Comparison of ENCODE assay signal across 1 cellular context in the genomic region with DNA sequence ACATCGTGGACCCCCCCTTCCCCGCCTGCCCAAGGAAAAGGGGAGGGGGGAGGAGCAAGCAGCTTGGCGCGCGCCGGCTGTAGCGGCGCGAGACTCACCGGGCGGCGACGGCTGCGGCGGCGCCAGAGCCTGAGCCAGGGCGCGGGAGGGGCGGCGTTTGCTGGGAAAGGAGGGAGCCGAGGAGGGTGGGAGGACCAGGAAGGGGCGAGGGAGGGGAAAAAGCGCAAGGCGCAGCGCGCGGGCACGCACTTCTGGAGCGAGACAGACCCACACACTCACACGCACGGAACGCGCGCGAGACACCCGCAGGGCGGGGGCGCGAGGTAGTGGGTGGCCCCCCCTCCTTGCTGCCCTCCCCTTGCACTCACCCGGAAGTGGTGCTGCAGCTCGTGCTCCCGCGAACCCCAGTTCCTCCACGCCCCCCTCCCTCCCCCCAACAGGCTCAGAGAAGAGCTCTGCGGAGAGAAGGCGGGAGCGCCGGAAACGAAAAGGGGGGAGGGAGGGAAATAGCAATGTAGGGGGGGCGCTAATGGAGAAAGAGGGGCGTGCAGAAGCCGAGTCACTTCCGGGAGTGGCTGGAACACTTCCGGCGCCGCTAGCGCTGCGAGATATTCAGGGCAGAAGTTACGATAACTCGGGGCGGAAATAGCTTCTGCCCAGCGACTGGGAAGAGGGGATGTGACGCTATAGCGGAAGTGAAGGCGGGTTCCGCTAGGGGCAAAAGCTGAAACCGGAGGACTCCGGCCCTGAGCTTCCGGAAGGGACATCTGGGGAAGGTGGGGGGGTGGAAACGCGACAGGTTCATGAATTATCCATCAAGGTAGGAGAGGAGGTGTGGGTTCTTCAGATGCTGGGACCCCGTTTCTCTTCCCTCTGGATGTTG.
TF ChIP-seq lines count a peak whose summit lies in the region.

A gene (minus strand): TSS at position 376 of the 883 bp plus-strand sequence. CDS start 9,855 bp downstream, outside the sequence.

TF ChIP-seq in K562, 482 proteins besides CTCF, POLR2A, EP300 and RAD21 (continued from another document and continues in another):
- no peak for TF ChIP-seq TOE1 (IDR thresholded peaks at IDR 0.05; ENCODE audit: borderline replicate concordance)
- TF ChIP-seq TOE1 (CRISPR knock-in tag; IDR thresholded peaks at IDR 0.05; ENCODE audit: borderline replicate concordance, low read depth): 0 out of 2 replicates have a peak, but pooled peaks have one; percentile 33
- TF ChIP-seq KLF1 (tag; IDR thresholded peaks at IDR 0.05): no peak
- TF ChIP-seq HNRNPK (IDR thresholded peaks at IDR 0.05; ENCODE audit: low read depth, low read length, poor library complexity, severe bottlenecking): peak; percentile 61
- TF ChIP-seq ZZZ3 (IDR thresholded peaks at IDR 0.05): no peak
- TF ChIP-seq, protein P1, sequence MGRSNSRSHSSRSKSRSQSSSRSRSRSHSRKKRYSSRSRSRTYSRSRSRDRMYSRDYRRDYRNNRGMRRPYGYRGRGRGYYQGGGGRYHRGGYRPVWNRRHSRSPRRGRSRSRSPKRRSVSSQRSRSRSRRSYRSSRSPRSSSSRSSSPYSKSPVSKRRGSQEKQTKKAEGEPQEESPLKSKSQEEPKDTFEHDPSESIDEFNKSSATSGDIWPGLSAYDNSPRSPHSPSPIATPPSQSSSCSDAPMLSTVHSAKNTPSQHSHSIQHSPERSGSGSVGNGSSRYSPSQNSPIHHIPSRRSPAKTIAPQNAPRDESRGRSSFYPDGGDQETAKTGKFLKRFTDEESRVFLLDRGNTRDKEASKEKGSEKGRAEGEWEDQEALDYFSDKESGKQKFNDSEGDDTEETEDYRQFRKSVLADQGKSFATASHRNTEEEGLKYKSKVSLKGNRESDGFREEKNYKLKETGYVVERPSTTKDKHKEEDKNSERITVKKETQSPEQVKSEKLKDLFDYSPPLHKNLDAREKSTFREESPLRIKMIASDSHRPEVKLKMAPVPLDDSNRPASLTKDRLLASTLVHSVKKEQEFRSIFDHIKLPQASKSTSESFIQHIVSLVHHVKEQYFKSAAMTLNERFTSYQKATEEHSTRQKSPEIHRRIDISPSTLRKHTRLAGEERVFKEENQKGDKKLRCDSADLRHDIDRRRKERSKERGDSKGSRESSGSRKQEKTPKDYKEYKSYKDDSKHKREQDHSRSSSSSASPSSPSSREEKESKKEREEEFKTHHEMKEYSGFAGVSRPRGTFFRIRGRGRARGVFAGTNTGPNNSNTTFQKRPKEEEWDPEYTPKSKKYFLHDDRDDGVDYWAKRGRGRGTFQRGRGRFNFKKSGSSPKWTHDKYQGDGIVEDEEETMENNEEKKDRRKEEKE (IDR thresholded peaks at IDR 0.05; ENCODE audit: borderline replicate concordance in 1 of 2, control insufficient read depth in 1 of 2, low read depth in 2 of 2, low read length in 1 of 2): peak in 1 of 2 experiments; percentile 83; a peak in 1 of 4 replicates
- no peak for TF ChIP-seq SREBF1 (IDR thresholded peaks at IDR 0.05; ENCODE audit: borderline replicate concordance, low read depth, low read length)
- TF ChIP-seq, protein P2, sequence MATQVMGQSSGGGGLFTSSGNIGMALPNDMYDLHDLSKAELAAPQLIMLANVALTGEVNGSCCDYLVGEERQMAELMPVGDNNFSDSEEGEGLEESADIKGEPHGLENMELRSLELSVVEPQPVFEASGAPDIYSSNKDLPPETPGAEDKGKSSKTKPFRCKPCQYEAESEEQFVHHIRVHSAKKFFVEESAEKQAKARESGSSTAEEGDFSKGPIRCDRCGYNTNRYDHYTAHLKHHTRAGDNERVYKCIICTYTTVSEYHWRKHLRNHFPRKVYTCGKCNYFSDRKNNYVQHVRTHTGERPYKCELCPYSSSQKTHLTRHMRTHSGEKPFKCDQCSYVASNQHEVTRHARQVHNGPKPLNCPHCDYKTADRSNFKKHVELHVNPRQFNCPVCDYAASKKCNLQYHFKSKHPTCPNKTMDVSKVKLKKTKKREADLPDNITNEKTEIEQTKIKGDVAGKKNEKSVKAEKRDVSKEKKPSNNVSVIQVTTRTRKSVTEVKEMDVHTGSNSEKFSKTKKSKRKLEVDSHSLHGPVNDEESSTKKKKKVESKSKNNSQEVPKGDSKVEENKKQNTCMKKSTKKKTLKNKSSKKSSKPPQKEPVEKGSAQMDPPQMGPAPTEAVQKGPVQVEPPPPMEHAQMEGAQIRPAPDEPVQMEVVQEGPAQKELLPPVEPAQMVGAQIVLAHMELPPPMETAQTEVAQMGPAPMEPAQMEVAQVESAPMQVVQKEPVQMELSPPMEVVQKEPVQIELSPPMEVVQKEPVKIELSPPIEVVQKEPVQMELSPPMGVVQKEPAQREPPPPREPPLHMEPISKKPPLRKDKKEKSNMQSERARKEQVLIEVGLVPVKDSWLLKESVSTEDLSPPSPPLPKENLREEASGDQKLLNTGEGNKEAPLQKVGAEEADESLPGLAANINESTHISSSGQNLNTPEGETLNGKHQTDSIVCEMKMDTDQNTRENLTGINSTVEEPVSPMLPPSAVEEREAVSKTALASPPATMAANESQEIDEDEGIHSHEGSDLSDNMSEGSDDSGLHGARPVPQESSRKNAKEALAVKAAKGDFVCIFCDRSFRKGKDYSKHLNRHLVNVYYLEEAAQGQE (CRISPR knock-in tag; IDR thresholded peaks at IDR 0.05; ENCODE audit: low read depth): no peak
- no peak for TF ChIP-seq TCFL5 (CRISPR knock-in tag; conservative IDR thresholded peaks at IDR 0.05)
- TF ChIP-seq, protein P3, sequence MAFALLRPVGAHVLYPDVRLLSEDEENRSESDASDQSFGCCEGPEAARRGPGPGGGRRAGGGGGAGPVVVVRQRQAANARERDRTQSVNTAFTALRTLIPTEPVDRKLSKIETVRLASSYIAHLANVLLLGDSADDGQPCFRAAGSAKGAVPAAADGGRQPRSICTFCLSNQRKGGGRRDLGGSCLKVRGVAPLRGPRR (CRISPR knock-in tag; IDR thresholded peaks at IDR 0.05): no peak
- peak; percentile 35; the same call in 1 of the 2 replicates for TF ChIP-seq FOXM1 (IDR thresholded peaks at IDR 0.05; ENCODE audit: low read depth)
- 0 out of 2 replicates have a peak, but pooled peaks have one; percentile 75 for TF ChIP-seq FOXM1 (CRISPR knock-in tag; IDR thresholded peaks at IDR 0.05; ENCODE audit: low read depth)
- no peak for TF ChIP-seq GABPB2 (CRISPR knock-in tag; conservative IDR thresholded peaks at IDR 0.05)
- no peak for TF ChIP-seq SAP30 (IDR thresholded peaks at IDR 0.05; ENCODE audit: borderline replicate concordance, insufficient read depth, low read depth, low read length, poor library complexity, severe bottlenecking)
- TF ChIP-seq HSF4 (CRISPR knock-in tag; IDR thresholded peaks at IDR 0.05; ENCODE audit: borderline replicate concordance): no peak
- TF ChIP-seq HEY1 (CRISPR knock-in tag; IDR thresholded peaks at IDR 0.05; ENCODE audit: borderline replicate concordance): no peak
- TF ChIP-seq, protein P4, sequence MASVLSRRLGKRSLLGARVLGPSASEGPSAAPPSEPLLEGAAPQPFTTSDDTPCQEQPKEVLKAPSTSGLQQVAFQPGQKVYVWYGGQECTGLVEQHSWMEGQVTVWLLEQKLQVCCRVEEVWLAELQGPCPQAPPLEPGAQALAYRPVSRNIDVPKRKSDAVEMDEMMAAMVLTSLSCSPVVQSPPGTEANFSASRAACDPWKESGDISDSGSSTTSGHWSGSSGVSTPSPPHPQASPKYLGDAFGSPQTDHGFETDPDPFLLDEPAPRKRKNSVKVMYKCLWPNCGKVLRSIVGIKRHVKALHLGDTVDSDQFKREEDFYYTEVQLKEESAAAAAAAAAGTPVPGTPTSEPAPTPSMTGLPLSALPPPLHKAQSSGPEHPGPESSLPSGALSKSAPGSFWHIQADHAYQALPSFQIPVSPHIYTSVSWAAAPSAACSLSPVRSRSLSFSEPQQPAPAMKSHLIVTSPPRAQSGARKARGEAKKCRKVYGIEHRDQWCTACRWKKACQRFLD (CRISPR knock-in tag; IDR thresholded peaks at IDR 0.05): peak; percentile 73
- TF ChIP-seq CHD2 (IDR thresholded peaks at IDR 0.05; ENCODE audit: low read depth, low read length): peak; percentile 84
- TF ChIP-seq, protein P5, sequence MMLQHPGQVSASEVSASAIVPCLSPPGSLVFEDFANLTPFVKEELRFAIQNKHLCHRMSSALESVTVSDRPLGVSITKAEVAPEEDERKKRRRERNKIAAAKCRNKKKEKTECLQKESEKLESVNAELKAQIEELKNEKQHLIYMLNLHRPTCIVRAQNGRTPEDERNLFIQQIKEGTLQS (IDR thresholded peaks at IDR 0.05): peak; percentile 55; the same call in 1 of the 2 replicates
- TF ChIP-seq, protein P5 (CRISPR knock-in tag; conservative IDR thresholded peaks at IDR 0.05): no peak
- no peak for TF ChIP-seq ZC3H11A (IDR thresholded peaks at IDR 0.05; ENCODE audit: low read depth, low read length)
- TF ChIP-seq FOS (IDR thresholded peaks at IDR 0.05; ENCODE audit: extremely low read depth, insufficient read length): no peak
- TF ChIP-seq, protein P6, sequence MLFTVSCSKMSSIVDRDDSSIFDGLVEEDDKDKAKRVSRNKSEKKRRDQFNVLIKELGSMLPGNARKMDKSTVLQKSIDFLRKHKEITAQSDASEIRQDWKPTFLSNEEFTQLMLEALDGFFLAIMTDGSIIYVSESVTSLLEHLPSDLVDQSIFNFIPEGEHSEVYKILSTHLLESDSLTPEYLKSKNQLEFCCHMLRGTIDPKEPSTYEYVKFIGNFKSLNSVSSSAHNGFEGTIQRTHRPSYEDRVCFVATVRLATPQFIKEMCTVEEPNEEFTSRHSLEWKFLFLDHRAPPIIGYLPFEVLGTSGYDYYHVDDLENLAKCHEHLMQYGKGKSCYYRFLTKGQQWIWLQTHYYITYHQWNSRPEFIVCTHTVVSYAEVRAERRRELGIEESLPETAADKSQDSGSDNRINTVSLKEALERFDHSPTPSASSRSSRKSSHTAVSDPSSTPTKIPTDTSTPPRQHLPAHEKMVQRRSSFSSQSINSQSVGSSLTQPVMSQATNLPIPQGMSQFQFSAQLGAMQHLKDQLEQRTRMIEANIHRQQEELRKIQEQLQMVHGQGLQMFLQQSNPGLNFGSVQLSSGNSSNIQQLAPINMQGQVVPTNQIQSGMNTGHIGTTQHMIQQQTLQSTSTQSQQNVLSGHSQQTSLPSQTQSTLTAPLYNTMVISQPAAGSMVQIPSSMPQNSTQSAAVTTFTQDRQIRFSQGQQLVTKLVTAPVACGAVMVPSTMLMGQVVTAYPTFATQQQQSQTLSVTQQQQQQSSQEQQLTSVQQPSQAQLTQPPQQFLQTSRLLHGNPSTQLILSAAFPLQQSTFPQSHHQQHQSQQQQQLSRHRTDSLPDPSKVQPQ (CRISPR knock-in tag; IDR thresholded peaks at IDR 0.05; ENCODE audit: borderline replicate concordance): no peak
- TF ChIP-seq DACH1 (IDR thresholded peaks at IDR 0.05; ENCODE audit: partially characterized antibody): no peak
- TF ChIP-seq SETDB1 (IDR thresholded peaks at IDR 0.05; ENCODE audit: low read length): no peak
- TF ChIP-seq NRF1 (conservative IDR thresholded peaks at IDR 0.05 in 1 of 2, IDR thresholded peaks at IDR 0.05 in 1 of 2): peak; percentile 67 to 76
- TF ChIP-seq STAG1 (CRISPR knock-in tag; IDR thresholded peaks at IDR 0.05; ENCODE audit: borderline replicate concordance): no peak; the same call in 1 of the 2 replicates
- TF ChIP-seq, protein P7, sequence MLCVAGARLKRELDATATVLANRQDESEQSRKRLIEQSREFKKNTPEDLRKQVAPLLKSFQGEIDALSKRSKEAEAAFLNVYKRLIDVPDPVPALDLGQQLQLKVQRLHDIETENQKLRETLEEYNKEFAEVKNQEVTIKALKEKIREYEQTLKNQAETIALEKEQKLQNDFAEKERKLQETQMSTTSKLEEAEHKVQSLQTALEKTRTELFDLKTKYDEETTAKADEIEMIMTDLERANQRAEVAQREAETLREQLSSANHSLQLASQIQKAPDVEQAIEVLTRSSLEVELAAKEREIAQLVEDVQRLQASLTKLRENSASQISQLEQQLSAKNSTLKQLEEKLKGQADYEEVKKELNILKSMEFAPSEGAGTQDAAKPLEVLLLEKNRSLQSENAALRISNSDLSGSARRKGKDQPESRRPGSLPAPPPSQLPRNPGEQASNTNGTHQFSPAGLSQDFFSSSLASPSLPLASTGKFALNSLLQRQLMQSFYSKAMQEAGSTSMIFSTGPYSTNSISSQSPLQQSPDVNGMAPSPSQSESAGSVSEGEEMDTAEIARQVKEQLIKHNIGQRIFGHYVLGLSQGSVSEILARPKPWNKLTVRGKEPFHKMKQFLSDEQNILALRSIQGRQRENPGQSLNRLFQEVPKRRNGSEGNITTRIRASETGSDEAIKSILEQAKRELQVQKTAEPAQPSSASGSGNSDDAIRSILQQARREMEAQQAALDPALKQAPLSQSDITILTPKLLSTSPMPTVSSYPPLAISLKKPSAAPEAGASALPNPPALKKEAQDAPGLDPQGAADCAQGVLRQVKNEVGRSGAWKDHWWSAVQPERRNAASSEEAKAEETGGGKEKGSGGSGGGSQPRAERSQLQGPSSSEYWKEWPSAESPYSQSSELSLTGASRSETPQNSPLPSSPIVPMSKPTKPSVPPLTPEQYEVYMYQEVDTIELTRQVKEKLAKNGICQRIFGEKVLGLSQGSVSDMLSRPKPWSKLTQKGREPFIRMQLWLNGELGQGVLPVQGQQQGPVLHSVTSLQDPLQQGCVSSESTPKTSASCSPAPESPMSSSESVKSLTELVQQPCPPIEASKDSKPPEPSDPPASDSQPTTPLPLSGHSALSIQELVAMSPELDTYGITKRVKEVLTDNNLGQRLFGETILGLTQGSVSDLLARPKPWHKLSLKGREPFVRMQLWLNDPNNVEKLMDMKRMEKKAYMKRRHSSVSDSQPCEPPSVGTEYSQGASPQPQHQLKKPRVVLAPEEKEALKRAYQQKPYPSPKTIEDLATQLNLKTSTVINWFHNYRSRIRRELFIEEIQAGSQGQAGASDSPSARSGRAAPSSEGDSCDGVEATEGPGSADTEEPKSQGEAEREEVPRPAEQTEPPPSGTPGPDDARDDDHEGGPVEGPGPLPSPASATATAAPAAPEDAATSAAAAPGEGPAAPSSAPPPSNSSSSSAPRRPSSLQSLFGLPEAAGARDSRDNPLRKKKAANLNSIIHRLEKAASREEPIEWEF (CRISPR knock-in tag; IDR thresholded peaks at IDR 0.05): no peak
- no peak for TF ChIP-seq ZNF57 (CRISPR knock-in tag; IDR thresholded peaks at IDR 0.05)
- no peak for TF ChIP-seq ZNF140 (CRISPR knock-in tag; IDR thresholded peaks at IDR 0.05)
- TF ChIP-seq, protein P8, sequence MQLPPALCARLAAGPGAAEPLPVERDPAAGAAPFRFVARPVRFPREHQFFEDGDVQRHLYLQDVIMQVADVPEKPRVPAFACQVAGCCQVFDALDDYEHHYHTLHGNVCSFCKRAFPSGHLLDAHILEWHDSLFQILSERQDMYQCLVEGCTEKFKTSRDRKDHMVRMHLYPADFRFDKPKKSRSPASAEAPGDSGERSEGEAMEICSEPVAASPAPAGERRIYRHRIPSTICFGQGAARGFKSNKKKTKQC (CRISPR knock-in tag; IDR thresholded peaks at IDR 0.05): no peak
- TF ChIP-seq HCFC1 (IDR thresholded peaks at IDR 0.05; ENCODE audit: low read depth, low read length): peak; percentile 91
- TF ChIP-seq, protein P9, sequence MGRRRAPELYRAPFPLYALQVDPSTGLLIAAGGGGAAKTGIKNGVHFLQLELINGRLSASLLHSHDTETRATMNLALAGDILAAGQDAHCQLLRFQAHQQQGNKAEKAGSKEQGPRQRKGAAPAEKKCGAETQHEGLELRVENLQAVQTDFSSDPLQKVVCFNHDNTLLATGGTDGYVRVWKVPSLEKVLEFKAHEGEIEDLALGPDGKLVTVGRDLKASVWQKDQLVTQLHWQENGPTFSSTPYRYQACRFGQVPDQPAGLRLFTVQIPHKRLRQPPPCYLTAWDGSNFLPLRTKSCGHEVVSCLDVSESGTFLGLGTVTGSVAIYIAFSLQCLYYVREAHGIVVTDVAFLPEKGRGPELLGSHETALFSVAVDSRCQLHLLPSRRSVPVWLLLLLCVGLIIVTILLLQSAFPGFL (CRISPR knock-in tag; IDR thresholded peaks at IDR 0.05): no peak
- TF ChIP-seq RBBP5 (IDR thresholded peaks at IDR 0.05; ENCODE audit: borderline replicate concordance, insufficient read depth, low read length, poor library complexity, severe bottlenecking): peak; percentile 53
- no peak for TF ChIP-seq SMAD3 (CRISPR knock-in tag; conservative IDR thresholded peaks at IDR 0.05)
- TF ChIP-seq ZNF146 (CRISPR knock-in tag; IDR thresholded peaks at IDR 0.05; ENCODE audit: unreplicated experiment): no peak
